Comparison of ENCODE assay signal across 6 cellular contexts in genomic region chr16:29812754-29813643, GRCh38. TPM values are rescaled to one million over a fixed set of nuclear protein-coding genes. Genes with fewer than 3 reads are reported as not detected.
A peak's percentile ranks its signal among the peaks of the same experiment; 100 is the strongest.
DNase-seq lines count a peak whose midpoint lies in the region; ATAC-seq and TF ChIP-seq lines count a peak whose summit lies in the region.

No MANE protein-coding gene starts in this region.

- intact Hi-C loops in heart left ventricle (cut with DNase I) (loop anchor here in 5 of 10 donors (5.0 to 10.0 kb wide), 5 partner anchors 34 to 192 kb away; partner anchors contain the start of genes HIRIP3 (in 1 of the 5) and INO80E (in 1 of the 5)), Right ventricle myocardium inferior (cut with DNase I) (loop anchor here (5.0 kb wide), 1 partner anchor 34 kb away; no protein-coding TSS in a partner anchor), vagina (cut with DNase I) (loop anchor here (5.0 kb wide), 2 partner anchors 184 to 254 kb away; partner anchors contain the start of genes ALDOA, HIRIP3 and INO80E)

- H3K9me3 ChIP-seq in heart left ventricle = no peaks in the 10 kb centered on the region
- no peaks in the 10 kb centered on the region for H3K9me3 ChIP-seq in iPS-18c (ENCODE audit: control insufficient read depth, insufficient read depth, low read length)
- H3K9me3 ChIP-seq in vagina = no peaks in the 10 kb centered on the region

- peaks cover 0 to 4% (median 0%) of the 10 kb centered on the region in 9 donors for H3K27me3 ChIP-seq in heart left ventricle
- no peaks in the 10 kb centered on the region for H3K27me3 ChIP-seq in vagina

- ATAC-seq in heart left ventricle (no peak), Right ventricle myocardium inferior (no peak), HG03520 (IDR thresholded peaks at IDR 0.05; ENCODE audit: unreplicated experiment) (no peak)

- DNase-seq in heart left ventricle (no peak), Right ventricle myocardium inferior (ENCODE audit: missing footprints) (no peak), vagina (ENCODE audit: extremely low spot score in 2 of 2) (no peak), DMS153 treated with DMSO at 0.1 percent for 48 hours (lab: John Stamatoyannopoulos, UW; ENCODE audit: unreplicated experiment) (no peak)

- no peak for TF ChIP-seq CTCF in heart left ventricle (IDR thresholded peaks at IDR 0.05)
- TF ChIP-seq CTCF in vagina (IDR thresholded peaks at IDR 0.05) = no peak

- peak overlapping the region in 10 of 12 donors; percentile 82 to 99 (median 92) for H3K27ac ChIP-seq in heart left ventricle
- H3K27ac ChIP-seq in vagina = peak overlapping the region; percentile 96

- H3K4me3 ChIP-seq in heart left ventricle (peak overlapping the region; percentile 26 to 73 (median 62)), iPS-18c (ENCODE audit: insufficient read depth, low read depth, low read length) (peak overlapping the region; percentile 88), vagina (peak overlapping the region; percentile 57 to 74)

- TF ChIP-seq POLR2A in heart left ventricle (IDR thresholded peaks at IDR 0.05) (no peak), vagina (IDR thresholded peaks at IDR 0.05) (no peak)

- H3K4me1 ChIP-seq in heart left ventricle (peaks cover 6 to 81% (median 68%) of the 10 kb centered on the region in 12 donors), vagina (peaks cover 87% of the 10 kb centered on the region)

- 69 to 79% (median 77%) methylated on average over 8 to 9 of the region's 9 CpGs for WGBS in heart left ventricle, 4 donors

- H3K36me3 ChIP-seq in heart left ventricle (peaks cover 0 to 27% (median 18%) of the 10 kb centered on the region in 9 donors), vagina (peaks cover 0 to 20% of the 10 kb centered on the region in 2 donors)

RNA-seq across cellular contexts. Expression of gene PRRT2, which starts 1.0 kb away (rescaled TPM):
- 1 to 10 TPM in 5 of 9 donors, under 1 TPM in 3, not detected in 1; 0.38 to 1.8 (median 1.3) TPM for total RNA-seq in heart left ventricle
- polyA plus RNA-seq in heart left ventricle = 1 to 10 TPM in 1 of 2 donors, under 1 TPM in 1; 0.24 to 3.2 TPM
- 3.2 TPM for total RNA-seq in Right ventricle myocardium inferior
- 20.4 TPM for total RNA-seq in vagina

RNA-seq across cellular contexts. Expression of gene PAGR1, which starts 3.0 kb away (rescaled TPM):
- total RNA-seq in heart left ventricle (10 to 100 TPM; 10.8 to 23.9 (median 12.6) TPM), Right ventricle myocardium inferior (15.6 TPM), vagina (23.6 TPM)
- polyA plus RNA-seq in heart left ventricle = 10 to 100 TPM; 29.2 to 32.9 TPM

RNA-seq across cellular contexts. Expression of gene MAZ, which starts 6.7 kb away (rescaled TPM):
- 100 to 1,000 TPM in 2 of 9 donors, 10 to 100 TPM in 7; 58.9 to 137 (median 74.0) TPM for total RNA-seq in heart left ventricle
- 100 to 1,000 TPM in 1 of 2 donors, 10 to 100 TPM in 1; 63.2 to 188 TPM for polyA plus RNA-seq in heart left ventricle
- 92.0 TPM for total RNA-seq in Right ventricle myocardium inferior
- total RNA-seq in vagina = 87.7 TPM

RNA-seq across cellular contexts. Expression of gene MVP, which starts 7.3 kb away (rescaled TPM):
- total RNA-seq in heart left ventricle (100 to 1,000 TPM in 1 of 9 donors, 10 to 100 TPM in 8; 33.1 to 140 (median 44.6) TPM), Right ventricle myocardium inferior (51.5 TPM), vagina (111 TPM)
- polyA plus RNA-seq in heart left ventricle = 10 to 100 TPM; 32.9 to 50.6 TPM

RNA-seq across cellular contexts. Expression of gene KIF22, which starts 22.4 kb away (rescaled TPM):
- total RNA-seq in heart left ventricle (10 to 100 TPM; 16.8 to 40.8 (median 32.2) TPM), Right ventricle myocardium inferior (53.3 TPM), vagina (18.9 TPM)
- 10 to 100 TPM; 12.2 to 91.2 TPM for polyA plus RNA-seq in heart left ventricle
